ENCODE assay signal across 1 cellular context in genomic region chr10:113360870-113361269, GRCh38.
TF ChIP-seq lines count a peak whose summit lies in the region.

No MANE protein-coding gene starts in this region.

TF ChIP-seq in HEK293, 187 proteins besides CTCF, POLR2A, EP300 and RAD21 (continued from another document):
- TF ChIP-seq PRDM2 (tag by site-specific recombination; IDR thresholded peaks at IDR 0.05; ENCODE audit: borderline replicate concordance) (no peak), ZBTB44 (tag by site-specific recombination; IDR thresholded peaks at IDR 0.05) (no peak), ZFP41 (tag by site-specific recombination; IDR thresholded peaks at IDR 0.05; ENCODE audit: borderline replicate concordance) (no peak), ZNF214 (tag by site-specific recombination; IDR thresholded peaks at IDR 0.05; ENCODE audit: borderline replicate concordance) (no peak), ZNF747 (tag by site-specific recombination; IDR thresholded peaks at IDR 0.05) (no peak)
